ENCODE assay signal across 8 cellular contexts in the genomic region with DNA sequence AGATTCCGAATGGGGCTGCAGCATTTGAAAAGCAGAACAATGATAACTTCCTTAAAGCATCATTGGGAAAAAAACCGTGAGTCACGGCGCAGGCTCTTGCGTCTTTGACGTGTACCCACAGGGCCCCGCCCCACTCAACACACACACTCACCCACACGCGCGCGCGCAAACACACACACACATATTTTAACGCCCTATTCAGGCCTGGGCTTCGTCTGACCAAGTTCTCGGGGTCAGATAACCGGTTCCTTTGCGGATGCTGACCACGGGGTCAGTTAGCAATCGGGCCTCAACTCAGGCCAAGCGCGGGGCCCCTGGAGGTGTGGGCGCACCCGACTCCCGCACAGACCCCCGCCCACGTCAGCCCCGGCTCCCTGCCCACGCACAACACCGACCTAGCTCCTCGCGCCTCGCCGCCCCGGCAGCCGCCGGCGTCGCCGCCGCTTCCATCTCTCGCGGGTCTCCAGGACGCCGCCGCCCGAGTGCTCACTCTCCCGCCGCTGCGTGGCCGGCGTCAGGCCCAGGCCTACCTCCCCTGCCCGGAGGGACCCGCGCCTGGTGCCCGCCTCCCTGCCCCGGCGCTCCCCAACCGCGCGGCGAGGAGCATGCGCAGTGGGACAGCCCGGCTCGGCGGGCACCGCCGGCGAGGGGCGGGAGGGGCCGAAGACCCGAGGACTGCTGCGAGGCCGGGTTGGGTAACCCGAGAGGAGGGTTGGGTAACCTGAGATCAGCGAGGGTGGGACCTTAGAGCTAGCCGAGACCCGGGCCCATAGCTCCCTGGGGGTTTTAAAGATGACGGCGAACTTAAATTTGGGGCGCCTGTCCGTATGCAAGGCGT. TPM values are rescaled to one million over a fixed set of nuclear protein-coding genes. Genes with fewer than 3 reads are reported as not detected.
A peak's percentile ranks its signal among the peaks of the same experiment; 100 is the strongest.
DNase-seq lines count a peak whose midpoint lies in the region; ATAC-seq and TF ChIP-seq lines count a peak whose summit lies in the region.

A gene (minus strand): TSS at position 609 of the 838 bp plus-strand sequence. CDS start 159 bp downstream, at position 450.

- DNase-seq in NB4 (ENCODE audit: low read depth) (peak; percentile 98), SKM-1 (lab: John Stamatoyannopoulos, UW; ENCODE audit: unreplicated experiment) (peak; percentile 78), Right ventricle myocardium inferior (ENCODE audit: missing footprints) (peak; percentile 98), ovary (peak; percentile 87 to 92 (median 89))
- DNase-seq in activated naive CD8-positive, alpha-beta T cell treated with anti-CD3 and anti-CD28 coated beads, Interleukin-2, amount 10 ng/mL, durations not matched to agents 7 days and 5 days: peak; percentile 83

- TF ChIP-seq POLR2A in NB4 (IDR thresholded peaks at IDR 0.05; ENCODE audit: extremely low read depth, insufficient read length) (peak; percentile 95), ovary (IDR thresholded peaks at IDR 0.05) (peak; percentile 74)

- intact Hi-C loops in Right ventricle myocardium inferior (cut with DNase I): no loop called here
- intact Hi-C loops in ovary (cut with DNase I): no loop called here

- H3K4me1 ChIP-seq in ovary (ENCODE audit: insufficient read depth) (no peaks in the 10 kb centered on the region), thymus (ENCODE audit: control insufficient read depth, insufficient read depth, low read length) (no peaks in the 10 kb centered on the region)

- WGBS in ovary, 3 donors: 0 to 1% (median 0%) methylated on average over 59 to 82 of the region's 82 CpGs
- under 1% methylated on average over 82 of the region's 82 CpGs for WGBS in thymus

- peaks cover 12% of the 10 kb centered on the region for H3K4me1 Mint-ChIP-seq in activated naive CD8-positive, alpha-beta T cell treated with anti-CD3 and anti-CD28 coated beads, Interleukin-2, amount 10 ng/mL, durations not matched to agents 7 days and 5 days

- TF ChIP-seq EP300 in ovary (IDR thresholded peaks at IDR 0.05): no peak

- H3K27me3 Mint-ChIP-seq in activated naive CD8-positive, alpha-beta T cell treated with anti-CD3 and anti-CD28 coated beads, Interleukin-2, amount 10 ng/mL, durations not matched to agents 7 days and 5 days: peaks cover 14% of the 10 kb centered on the region

- no peaks in the 10 kb centered on the region for H3K36me3 Mint-ChIP-seq in activated naive CD8-positive, alpha-beta T cell treated with anti-CD3 and anti-CD28 coated beads, Interleukin-2, amount 10 ng/mL, durations not matched to agents 7 days and 5 days

- H3K4me3 ChIP-seq in GM08714 (ENCODE audit: low read length): peak within 1 kb of the TSS; percentile 98
- peak within 1 kb of the TSS; percentile 94 for H3K4me3 ChIP-seq in NB4 (ENCODE audit: low read depth, low read length)
- H3K4me3 ChIP-seq in ovary: peak within 1 kb of the TSS; percentile 66
- peak within 1 kb of the TSS; percentile 68 for H3K4me3 ChIP-seq in thymus (ENCODE audit: low read length)

- H3K36me3 ChIP-seq in ovary: no peaks in the 10 kb centered on the region
- no peaks in the 10 kb centered on the region for H3K36me3 ChIP-seq in thymus (ENCODE audit: control insufficient read depth, insufficient read depth)

- H3K27ac Mint-ChIP-seq in activated naive CD8-positive, alpha-beta T cell treated with anti-CD3 and anti-CD28 coated beads, Interleukin-2, amount 10 ng/mL, durations not matched to agents 7 days and 5 days: peak within 1 kb of the TSS; percentile 89

- H3K27me3 ChIP-seq in ovary: no peaks in the 10 kb centered on the region
- H3K27me3 ChIP-seq in thymus (ENCODE audit: control insufficient read depth, insufficient read depth): no peaks in the 10 kb centered on the region

- peak within 1 kb of the TSS; percentile 94 to 96 for H3K27ac ChIP-seq in ovary
- peak within 1 kb of the TSS; percentile 82 for H3K27ac ChIP-seq in thymus (ENCODE audit: low read depth)

- H3K9me3 Mint-ChIP-seq in activated naive CD8-positive, alpha-beta T cell treated with anti-CD3 and anti-CD28 coated beads, Interleukin-2, amount 10 ng/mL, durations not matched to agents 7 days and 5 days: no peaks in the 10 kb centered on the region

- POLR2A ChIA-PET in activated naive CD8-positive, alpha-beta T cell treated with anti-CD3 and anti-CD28 coated beads, Interleukin-2, amount 10 ng/mL, durations not matched to agents 7 days and 5 days (lab: Charles Lee): interaction anchor here (0.6 to 1.4 kb wide), 3 partner anchors 324 to 543 kb away, joined by 3 to 4 read pairs (median 4); a partner anchor contains a TSS

- H3K9me3 ChIP-seq in ovary (no peaks in the 10 kb centered on the region), thymus (ENCODE audit: control insufficient read depth) (no peaks in the 10 kb centered on the region)

- TF ChIP-seq CTCF in NB4 (IDR thresholded peaks at IDR 0.05; ENCODE audit: low read depth, low read length) (no peak), ovary (IDR thresholded peaks at IDR 0.05) (no peak)

- peak; percentile 90 for ATAC-seq in HG02571 (IDR thresholded peaks at IDR 0.05; ENCODE audit: unreplicated experiment)
- ATAC-seq in activated naive CD8-positive, alpha-beta T cell treated with anti-CD3 and anti-CD28 coated beads, Interleukin-2, amount 10 ng/mL, durations not matched to agents 7 days and 5 days (ENCODE audit: low read depth): peak; percentile 92
- ATAC-seq in Right ventricle myocardium inferior: peak; percentile 98

- H3K4me3 Mint-ChIP-seq in activated naive CD8-positive, alpha-beta T cell treated with anti-CD3 and anti-CD28 coated beads, Interleukin-2, amount 10 ng/mL, durations not matched to agents 7 days and 5 days: peak within 1 kb of the TSS; percentile 87

RNA-seq across cellular contexts. Expression of the gene that starts here (rescaled TPM):
- total RNA-seq in activated naive CD8-positive, alpha-beta T cell treated with anti-CD3 and anti-CD28 coated beads, Interleukin-2, amount 10 ng/mL, durations not matched to agents 7 days and 5 days: 10 to 100 TPM in 1 of 2 experiments, 1 to 10 TPM in 1; 9.5 to 11.6 TPM
- 8.0 TPM for total RNA-seq in Right ventricle myocardium inferior
- 10 to 100 TPM; 11.6 to 23.9 (median 14.0) TPM for total RNA-seq in ovary
- polyA plus RNA-seq in ovary: 10 to 100 TPM in 1 of 2 donors, 1 to 10 TPM in 1; 6.4 to 11.4 TPM
- polyA plus RNA-seq in thymus: 6.9 TPM

Comparison
In these comparisons a context has a peak if more than half of its experiments do, and no peak if none do; other contexts are left out.
1. Peak in every context shown above with its lines: DNase-seq, ATAC-seq, H3K4me3 ChIP-seq and H3K27ac ChIP-seq.